ENCODE assay signal across 22 cellular contexts in the genomic region with DNA sequence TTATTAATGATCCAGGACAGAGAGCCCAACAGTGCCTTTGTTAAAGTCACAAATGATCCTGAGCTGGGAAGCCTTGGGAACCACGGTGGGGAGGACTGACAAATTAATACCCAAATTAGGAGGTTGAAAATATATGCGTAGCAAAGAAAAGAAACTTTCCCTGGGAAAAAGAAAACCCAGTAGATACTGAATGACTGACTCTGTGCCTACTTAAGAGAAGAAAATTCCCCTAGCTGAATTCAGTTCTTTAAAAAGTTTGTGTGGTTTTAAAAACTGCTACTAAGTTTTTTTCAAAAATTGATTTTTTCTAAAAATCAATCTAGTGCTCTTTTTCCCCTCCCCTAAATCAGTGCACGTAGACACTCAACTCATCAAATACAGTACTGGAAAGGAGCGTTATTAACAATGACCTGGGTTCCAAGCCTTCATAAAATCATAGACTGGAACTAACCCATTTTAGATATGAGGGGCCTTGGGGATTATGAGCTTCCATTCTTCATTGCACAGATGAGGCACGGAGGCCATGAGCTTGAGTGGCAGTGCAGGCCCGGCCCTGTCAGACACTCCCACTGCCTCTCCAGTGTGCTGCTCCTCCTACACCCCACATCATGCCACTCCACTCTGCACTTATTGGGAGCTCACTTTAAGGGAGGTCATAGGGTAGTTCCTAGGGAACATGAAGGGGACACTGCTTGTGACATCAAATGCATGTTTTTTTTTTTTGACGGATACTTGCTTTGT.
DNase-seq lines count a peak whose midpoint lies in the region; ATAC-seq and TF ChIP-seq lines count a peak whose summit lies in the region.
"Had no signal": no experiment of that assay in that cellular context is flagged by ENCODE, and none has a peak within 500 bp of the region (broad histone marks: within the 10 kb centered on the region; RNA-seq: fewer than 3 reads in every experiment).

No MANE protein-coding gene starts in this region.

- H3K27ac Mint-ChIP-seq in mesothelial cell of epicardium, result no peak overlapping the region
- H3K27ac Mint-ChIP-seq in activated naive CD4-positive, alpha-beta T cell treated with anti-CD3 and anti-CD28 coated beads, Interleukin-2, amount 50 U/mL, for 72 hours, result no peak overlapping the region
- H3K27ac Mint-ChIP-seq: CD4-positive, alpha-beta T cell; H9; HFFc6 had no signal

- H3K9me3 Mint-ChIP-seq in mesothelial cell of epicardium, result peaks cover 8% of the 10 kb centered on the region
- no peaks in the 10 kb centered on the region for H3K9me3 Mint-ChIP-seq in activated naive CD4-positive, alpha-beta T cell treated with anti-CD3 and anti-CD28 coated beads, Interleukin-2, amount 50 U/mL, for 72 hours
- H3K9me3 Mint-ChIP-seq: CD4-positive, alpha-beta T cell; HFFc6 had no signal

- peak; percentile 49 for ATAC-seq in GM21723 (IDR thresholded peaks at IDR 0.05; ENCODE audit: unreplicated experiment)
- ATAC-seq in HG03432 (IDR thresholded peaks at IDR 0.05; ENCODE audit: unreplicated experiment), result peak; percentile 60
- peak in 2 of 4 donors; percentile 23 to 41 for ATAC-seq in heart left ventricle
- ATAC-seq in activated naive CD4-positive, alpha-beta T cell treated with anti-CD3 and anti-CD28 coated beads, Interleukin-2, amount 50 U/mL, for 72 hours, result no peak

- H3K9me3 ChIP-seq in heart left ventricle, result no peaks in the 10 kb centered on the region
- H3K9me3 ChIP-seq: BE2C had no signal

- DNase-seq in heart left ventricle (peak in 1 of 5 donors; percentile 39), retina (peak; percentile 35), mesothelial cell of epicardium (ENCODE audit: low spot score in 2 of 2, unreplicated experiment in 2 of 2) (no peak), GM10248 (ENCODE audit: extremely low spot score) (no peak)
- no peak for DNase-seq in activated naive CD4-positive, alpha-beta T cell treated with anti-CD3 and anti-CD28 coated beads, Interleukin-2, amount 50 U/mL, for 72 hours (ENCODE audit: low spot score in 2 of 2)
- DNase-seq: BE2C; CD4-positive, alpha-beta T cell; COR-L47; H9; HFFc6; KG1; NCI-H1105; NCI-H146; NCI-H2029 treated with DMSO at 0.1 percent for 48 hours; NCI-H226; NCI-H510A treated with DMSO at 0.1 percent for 48 hours; NCI-H82; SHP77; SW 1271 had no signal

- POLR2A ChIA-PET in GM10248 (lab: Yijun Ruan, JAX), result no interaction called here

- TF ChIP-seq CTCF in heart left ventricle (IDR thresholded peaks at IDR 0.05) (no peak), mesothelial cell of epicardium (IDR thresholded peaks at IDR 0.05; ENCODE audit: unreplicated experiment) (no peak), GM10248 (IDR thresholded peaks at IDR 0.05; ENCODE audit: control extremely low read depth, extremely low read depth, low read depth, missing control alignments) (no peak)

- peaks cover 6% of the 10 kb centered on the region for H3K4me1 Mint-ChIP-seq in mesothelial cell of epicardium

- H3K4me1 ChIP-seq in heart left ventricle, result peaks cover 0 to 19% (median 5%) of the 10 kb centered on the region in 12 donors
- H3K4me1 ChIP-seq: BE2C had no signal

- TF ChIP-seq POLR2A in heart left ventricle (IDR thresholded peaks at IDR 0.05), result no peak

- CTCF ChIA-PET in GM10248 (lab: Yijun Ruan, JAX), result interaction anchor here (1.0 to 1.6 kb wide), 3 partner anchors 8 to 22 kb away, joined by 3 to 5 read pairs (median 3); no protein-coding TSS in a partner anchor

- H3K36me3 Mint-ChIP-seq in mesothelial cell of epicardium, result no peaks in the 10 kb centered on the region
- H3K36me3 Mint-ChIP-seq in activated naive CD4-positive, alpha-beta T cell treated with anti-CD3 and anti-CD28 coated beads, Interleukin-2, amount 50 U/mL, for 72 hours, result no peaks in the 10 kb centered on the region

- WGBS in heart left ventricle, 4 donors, result 73 to 80% (median 78%) methylated on average over 7 of the region's 7 CpGs

- H3K27me3 ChIP-seq in heart left ventricle, result no peaks in the 10 kb centered on the region
- H3K27me3 ChIP-seq: BE2C had no signal

- peaks cover 16% of the 10 kb centered on the region for H3K27me3 Mint-ChIP-seq in mesothelial cell of epicardium (ENCODE audit: low read depth)

- intact Hi-C loops in heart left ventricle (cut with DNase I), result no loop called here

- peak overlapping the region in 9 of 12 donors; percentile 44 to 79 (median 64) for H3K27ac ChIP-seq in heart left ventricle
- H3K27ac ChIP-seq: SK-N-MC had no signal

- no peaks in the 10 kb centered on the region for H3K36me3 ChIP-seq in heart left ventricle
- H3K36me3 ChIP-seq: BE2C had no signal

- H3K4me3 ChIP-seq in heart left ventricle, result no peak overlapping the region
- H3K4me3 ChIP-seq: SK-N-MC had no signal

- no peak overlapping the region for H3K4me3 Mint-ChIP-seq in mesothelial cell of epicardium
- H3K4me3 Mint-ChIP-seq: CD4-positive, alpha-beta T cell; H9; HFFc6 had no signal

Comparison
In these comparisons a context has a peak if more than half of its experiments do, and no peak if none do; other contexts are left out.
1. ATAC-seq: peak in GM21723 (single experiment) and HG03432 (single experiment); none in activated naive CD4-positive, alpha-beta T cell treated with anti-CD3 and anti-CD28 coated beads, Interleukin-2, amount 50 U/mL, for 72 hours (0 of 2).